ENCODE assay signal across 28 cellular contexts in genomic region chr5:43895876-43896275, GRCh38.
"Had no signal": no experiment of that assay in that cellular context is flagged by ENCODE, and none has a peak within 500 bp of the region (broad histone marks: within the 10 kb centered on the region; RNA-seq: fewer than 3 reads in every experiment).

No MANE protein-coding gene starts in this region.

- H3K36me3 Mint-ChIP-seq: natural killer cell treated with Interleukin-12 subunit alpha and Interleukin-12 subunit beta and Interleukin-15 and Interleukin-18, amount 100 ng/mL, for 72 hours; stimulated activated effector memory CD8-positive, alpha-beta T cell treated with anti-CD3 and anti-CD28 coated beads, Interleukin-12 subunit alpha, Interleukin-12 subunit beta, amount 100 ng/mL, for 72 hours; stimulated activated naive B cell treated with anti-CD40 and anti-IgM and Interleukin-4, amounts not matched to agents 10 μg/mL and 1 μg/mL and 100 μg/mL, for 72 hours had no signal

- ATAC-seq: natural killer cell treated with Interleukin-12 subunit alpha and Interleukin-12 subunit beta and Interleukin-15 and Interleukin-18, amount 100 ng/mL, for 72 hours; psoas muscle; right cardiac atrium; right lobe of liver; stimulated activated effector memory CD8-positive, alpha-beta T cell treated with anti-CD3 and anti-CD28 coated beads, Interleukin-12 subunit alpha, Interleukin-12 subunit beta, amount 100 ng/mL, for 72 hours; stimulated activated naive B cell treated with anti-CD40 and anti-IgM and Interleukin-4, amounts not matched to agents 10 μg/mL and 1 μg/mL and 100 μg/mL, for 72 hours had no signal

- H3K27me3 ChIP-seq: ovary, right lobe of liver, sigmoid colon, stomach, thyroid gland, tibial nerve, upper lobe of left lung, vagina had no signal

- H2AFZ ChIP-seq: parathyroid adenoma had no signal

- H3K9me3 Mint-ChIP-seq: nephron progenitor cell; neural crest cell; stimulated activated naive B cell treated with anti-CD40 and anti-IgM and Interleukin-4, amounts not matched to agents 10 μg/mL and 1 μg/mL and 100 μg/mL, for 72 hours; stimulated activated naive CD8-positive, alpha-beta T cell treated with anti-CD3 and anti-CD28 coated beads, Interleukin-15, Interleukin-2, amounts not matched to agents 100 ng/mL and 50 ng/mL, for 24 hours had no signal

- H3K36me3 ChIP-seq: ovary, right lobe of liver, sigmoid colon, stomach, thoracic aorta, thyroid gland, tibial nerve, upper lobe of left lung, vagina had no signal

- H3K4me1 ChIP-seq: parathyroid adenoma, psoas muscle, right lobe of liver, thyroid gland, tibial nerve, upper lobe of left lung, vagina had no signal

- H3K27ac ChIP-seq: ovary, parathyroid adenoma, psoas muscle, right lobe of liver, sigmoid colon, stomach, thoracic aorta, thyroid gland, tibial nerve, upper lobe of left lung, vagina had no signal

- H3K4me3 ChIP-seq: ovary, psoas muscle, right lobe of liver, sigmoid colon, stomach, thoracic aorta, thyroid gland, tibial nerve, upper lobe of left lung, vagina had no signal

- H3K27ac Mint-ChIP-seq: natural killer cell treated with Interleukin-12 subunit alpha and Interleukin-12 subunit beta and Interleukin-15 and Interleukin-18, amount 100 ng/mL, for 72 hours; nephron progenitor cell; progenitor cell of endocrine pancreas; stimulated activated effector memory CD8-positive, alpha-beta T cell treated with anti-CD3 and anti-CD28 coated beads, Interleukin-12 subunit alpha, Interleukin-12 subunit beta, amount 100 ng/mL, for 72 hours; stimulated activated naive B cell treated with anti-CD40 and anti-IgM and Interleukin-4, amounts not matched to agents 10 μg/mL and 1 μg/mL and 100 μg/mL, for 72 hours; stimulated activated naive CD8-positive, alpha-beta T cell treated with anti-CD3 and anti-CD28 coated beads, Interleukin-15, Interleukin-2, amounts not matched to agents 100 ng/mL and 50 ng/mL, for 24 hours had no signal

- H3K4me3 Mint-ChIP-seq: natural killer cell treated with Interleukin-12 subunit alpha and Interleukin-12 subunit beta and Interleukin-15 and Interleukin-18, amount 100 ng/mL, for 72 hours; nephron progenitor cell; neural crest cell; stimulated activated effector memory CD8-positive, alpha-beta T cell treated with anti-CD3 and anti-CD28 coated beads, Interleukin-12 subunit alpha, Interleukin-12 subunit beta, amount 100 ng/mL, for 72 hours; stimulated activated naive B cell treated with anti-CD40 and anti-IgM and Interleukin-4, amounts not matched to agents 10 μg/mL and 1 μg/mL and 100 μg/mL, for 72 hours; stimulated activated naive CD8-positive, alpha-beta T cell treated with anti-CD3 and anti-CD28 coated beads, Interleukin-15, Interleukin-2, amounts not matched to agents 100 ng/mL and 50 ng/mL, for 24 hours had no signal

- H3K79me2 ChIP-seq: parathyroid adenoma had no signal

- H3K9me3 ChIP-seq: ovary, psoas muscle, right lobe of liver, stomach, thoracic aorta, thyroid gland, tibial nerve, upper lobe of left lung, vagina had no signal

- DNase-seq: nephron progenitor cell; occipital lobe; ovary; posterior cingulate gyrus; psoas muscle; right cardiac atrium; right lobe of liver; sigmoid colon; small intestine; stimulated activated CD4-positive, alpha-beta T cell treated with anti-CD3 and anti-CD28 coated beads, Interleukin-15, amount 100 ng/mL, for 24 hours; stimulated activated CD4-positive, alpha-beta T cell treated with anti-CD3 and anti-CD28 coated beads, Interleukin-2, amount 100 ng/mL, for 24 hours; stimulated activated CD4-positive, alpha-beta T cell treated with anti-CD3 and anti-CD28 coated beads, Interleukin-2, amount 100 ng/mL, for 48 hours; stimulated activated CD4-positive, alpha-beta T cell treated with anti-CD3 and anti-CD28 coated beads, Interleukin-4, amount 100 ng/mL, for 24 hours; stimulated activated naive B cell treated with anti-CD40 and anti-IgM and Interleukin-4, amounts not matched to agents 10 μg/mL and 1 μg/mL and 100 μg/mL, for 72 hours; stimulated activated naive CD4-positive, alpha-beta T cell treated with Interleukin-2 at 50 U/mL for 16 hours; stomach; thyroid gland; trophoblast cell; upper lobe of left lung had no signal

- H3K4me1 Mint-ChIP-seq: neural crest cell; stimulated activated effector memory CD8-positive, alpha-beta T cell treated with anti-CD3 and anti-CD28 coated beads, Interleukin-12 subunit alpha, Interleukin-12 subunit beta, amount 100 ng/mL, for 72 hours; stimulated activated naive B cell treated with anti-CD40 and anti-IgM and Interleukin-4, amounts not matched to agents 10 μg/mL and 1 μg/mL and 100 μg/mL, for 72 hours had no signal

- H3K9ac ChIP-seq: parathyroid adenoma had no signal

- H3K27me3 Mint-ChIP-seq: natural killer cell treated with Interleukin-12 subunit alpha and Interleukin-12 subunit beta and Interleukin-15 and Interleukin-18, amount 100 ng/mL, for 72 hours; progenitor cell of endocrine pancreas; stimulated activated naive B cell treated with anti-CD40 and anti-IgM and Interleukin-4, amounts not matched to agents 10 μg/mL and 1 μg/mL and 100 μg/mL, for 72 hours; stimulated activated naive CD8-positive, alpha-beta T cell treated with anti-CD3 and anti-CD28 coated beads, Interleukin-15, Interleukin-2, amounts not matched to agents 100 ng/mL and 50 ng/mL, for 24 hours had no signal
